9 cellular contexts compared by ENCODE assay signal in genomic region chr5:7849531-7850240, GRCh38. TPM values are rescaled to one million over a fixed set of nuclear protein-coding genes. Genes with fewer than 3 reads are reported as not detected.
DNase-seq lines count a peak whose midpoint lies in the region; TF ChIP-seq lines count a peak whose summit lies in the region.
"Had no signal": no experiment of that assay in that cellular context is flagged by ENCODE, and none has a peak within 500 bp of the region (broad histone marks: within the 10 kb centered on the region; RNA-seq: fewer than 3 reads in every experiment).

No MANE protein-coding gene starts in this region.

- H3K36me3 ChIP-seq in iPS-18a (ENCODE audit: control insufficient read depth, low read depth, low read length) (no peaks in the 10 kb centered on the region), spleen (no peaks in the 10 kb centered on the region)
- H3K36me3 ChIP-seq: neutrophil had no signal

- H3K9me3 ChIP-seq in iPS-18a (ENCODE audit: control insufficient read depth, low read depth, low read length) (no peaks in the 10 kb centered on the region), spleen (peaks cover 0 to 3% (median 0%) of the 10 kb centered on the region in 8 donors)
- H3K9me3 ChIP-seq: neutrophil had no signal

- peak overlapping the region; percentile 46 for H3K4me3 Mint-ChIP-seq in activated CD4-positive, alpha-beta memory T cell treated with anti-CD3 and anti-CD28 coated beads for 36 hours
- H3K4me3 Mint-ChIP-seq in activated CD4-positive, alpha-beta memory T cell treated with anti-CD3 and anti-CD28 coated beads, Interleukin-2, amount 10 ng/mL, durations not matched to agents 7 days and 5 days = no peak overlapping the region
- H3K4me3 Mint-ChIP-seq in activated naive CD8-positive, alpha-beta T cell = peak overlapping the region; percentile 80

- POLR2A ChIA-PET in activated CD4-positive, alpha-beta memory T cell treated with anti-CD3 and anti-CD28 coated beads for 36 hours (lab: Charles Lee) = no interaction called here
- POLR2A ChIA-PET in activated CD4-positive, alpha-beta memory T cell treated with anti-CD3 and anti-CD28 coated beads, Interleukin-2, amount 10 ng/mL, durations not matched to agents 7 days and 5 days (lab: Charles Lee) = no interaction called here

- H3K27me3 ChIP-seq in iPS-18a (ENCODE audit: control insufficient read depth, insufficient read depth, low read length) (peaks cover 23% of the 10 kb centered on the region), spleen (replicated peaks in 1 of 7) (peaks cover 0 to 40% (median 28%) of the 10 kb centered on the region in 7 donors)

- no peak overlapping the region for H3K27ac Mint-ChIP-seq in activated CD4-positive, alpha-beta memory T cell treated with anti-CD3 and anti-CD28 coated beads for 36 hours
- no peak overlapping the region for H3K27ac Mint-ChIP-seq in activated CD4-positive, alpha-beta memory T cell treated with anti-CD3 and anti-CD28 coated beads, Interleukin-2, amount 10 ng/mL, durations not matched to agents 7 days and 5 days
- H3K27ac Mint-ChIP-seq in activated naive CD8-positive, alpha-beta T cell = no peak overlapping the region

- peak in 1 of 11 experiments; percentile 15 for TF ChIP-seq CTCF in spleen (IDR thresholded peaks at IDR 0.05 in 8 of 11, conservative IDR thresholded peaks at IDR 0.05 in 3 of 11)

- peak; percentile 15 for DNase-seq in activated CD4-positive, alpha-beta memory T cell treated with anti-CD3 and anti-CD28 coated beads for 36 hours
- no peak for DNase-seq in activated CD4-positive, alpha-beta memory T cell treated with anti-CD3 and anti-CD28 coated beads, Interleukin-2, amount 10 ng/mL, durations not matched to agents 7 days and 5 days
- DNase-seq in spleen (no peak), SHP77 treated with DMSO at 0.1 percent for 48 hours (lab: John Stamatoyannopoulos, UW) (no peak), NCI-H1417 treated with DMSO at 0.1 percent for 48 hours (lab: John Stamatoyannopoulos, UW) (no peak)
- no peak for DNase-seq in stimulated activated CD4-positive, alpha-beta T cell treated with anti-CD3 and anti-CD28 coated beads, Interleukin-2, amount 100 ng/mL, for 48 hours

- H3K4me1 ChIP-seq in iPS-18a (ENCODE audit: control insufficient read depth, low read depth, low read length) (no peaks in the 10 kb centered on the region), spleen (peaks cover 0 to 28% (median 20%) of the 10 kb centered on the region in 6 donors)

- H3K4me3 ChIP-seq in iPS-18a (ENCODE audit: low read length) = peak overlapping the region; percentile 58
- H3K4me3 ChIP-seq in spleen = peak overlapping the region; percentile 12 to 74 (median 38)

- CTCF ChIA-PET in activated CD4-positive, alpha-beta memory T cell treated with anti-CD3 and anti-CD28 coated beads for 36 hours (lab: Charles Lee) = interaction anchor here (0.6 to 1.0 kb wide), 4 partner anchors 10 to 37 kb away, joined by 3 read pairs; no protein-coding TSS in a partner anchor
- CTCF ChIA-PET in activated CD4-positive, alpha-beta memory T cell treated with anti-CD3 and anti-CD28 coated beads, Interleukin-2, amount 10 ng/mL, durations not matched to agents 7 days and 5 days (lab: Charles Lee) = interaction anchor here (2.3 kb wide), 1 partner anchor 33 kb away, joined by 7 read pairs; no protein-coding TSS in a partner anchor

- 5 to 10% (median 7%) methylated on average over 13 to 37 of the region's 37 CpGs for WGBS in spleen, 5 donors

- H3K36me3 Mint-ChIP-seq in activated CD4-positive, alpha-beta memory T cell treated with anti-CD3 and anti-CD28 coated beads for 36 hours = no peaks in the 10 kb centered on the region
- peaks cover 2% of the 10 kb centered on the region for H3K36me3 Mint-ChIP-seq in activated CD4-positive, alpha-beta memory T cell treated with anti-CD3 and anti-CD28 coated beads, Interleukin-2, amount 10 ng/mL, durations not matched to agents 7 days and 5 days (ENCODE audit: low read depth)
- H3K36me3 Mint-ChIP-seq in activated naive CD8-positive, alpha-beta T cell = no peaks in the 10 kb centered on the region

- H3K9ac ChIP-seq in iPS-18a (ENCODE audit: low read length) = peak overlapping the region; percentile 18

- H3K27ac ChIP-seq in iPS-18a (ENCODE audit: low read length) (no peak overlapping the region), spleen (no peak overlapping the region)
- H3K27ac ChIP-seq: neutrophil had no signal

- intact Hi-C loops in activated CD4-positive, alpha-beta memory T cell treated with anti-CD3 and anti-CD28 coated beads for 36 hours (cut with micrococcal nuclease) = no loop called here
- intact Hi-C loops in spleen (cut with DNase I; ENCODE audit: low total_unique reads) = no loop called here

- peaks cover 2% of the 10 kb centered on the region for H3K9me3 Mint-ChIP-seq in activated CD4-positive, alpha-beta memory T cell treated with anti-CD3 and anti-CD28 coated beads for 36 hours
- H3K9me3 Mint-ChIP-seq in activated CD4-positive, alpha-beta memory T cell treated with anti-CD3 and anti-CD28 coated beads, Interleukin-2, amount 10 ng/mL, durations not matched to agents 7 days and 5 days = no peaks in the 10 kb centered on the region
- H3K9me3 Mint-ChIP-seq in activated naive CD8-positive, alpha-beta T cell (ENCODE audit: low read depth) = no peaks in the 10 kb centered on the region

- no peak for TF ChIP-seq POLR2A in spleen (IDR thresholded peaks at IDR 0.05)

- peaks cover 18% of the 10 kb centered on the region for H3K4me1 Mint-ChIP-seq in activated CD4-positive, alpha-beta memory T cell treated with anti-CD3 and anti-CD28 coated beads for 36 hours (ENCODE audit: low read depth)
- H3K4me1 Mint-ChIP-seq in activated CD4-positive, alpha-beta memory T cell treated with anti-CD3 and anti-CD28 coated beads, Interleukin-2, amount 10 ng/mL, durations not matched to agents 7 days and 5 days = peaks cover 21% of the 10 kb centered on the region
- peaks cover 21% of the 10 kb centered on the region for H3K4me1 Mint-ChIP-seq in activated naive CD8-positive, alpha-beta T cell (ENCODE audit: low read depth)

- H3K27me3 Mint-ChIP-seq in activated CD4-positive, alpha-beta memory T cell treated with anti-CD3 and anti-CD28 coated beads for 36 hours = peaks cover 22% of the 10 kb centered on the region
- peaks cover 40% of the 10 kb centered on the region for H3K27me3 Mint-ChIP-seq in activated CD4-positive, alpha-beta memory T cell treated with anti-CD3 and anti-CD28 coated beads, Interleukin-2, amount 10 ng/mL, durations not matched to agents 7 days and 5 days
- H3K27me3 Mint-ChIP-seq in activated naive CD8-positive, alpha-beta T cell = peaks cover 16% of the 10 kb centered on the region

RNA-seq across cellular contexts. Expression of gene CFAP90, which starts 1.2 kb away (rescaled TPM):
- total RNA-seq in activated CD4-positive, alpha-beta memory T cell treated with anti-CD3 and anti-CD28 coated beads for 36 hours = not detected
- total RNA-seq in activated CD4-positive, alpha-beta memory T cell treated with anti-CD3 and anti-CD28 coated beads, Interleukin-2, amount 10 ng/mL, durations not matched to agents 7 days and 5 days = not detected
- under 1 TPM in 1 of 7 donors, not detected in 6; 0.60 TPM for total RNA-seq in spleen
- under 1 TPM in 2 of 3 donors, not detected in 1; 0.17 to 0.27 TPM for polyA plus RNA-seq in spleen

RNA-seq across cellular contexts. Expression of gene FASTKD3, which starts 19.1 kb away (rescaled TPM):
- total RNA-seq in activated CD4-positive, alpha-beta memory T cell treated with anti-CD3 and anti-CD28 coated beads for 36 hours = 1 to 10 TPM; 6.9 to 7.5 TPM
- 10 to 100 TPM; 12.5 to 13.4 TPM for total RNA-seq in activated CD4-positive, alpha-beta memory T cell treated with anti-CD3 and anti-CD28 coated beads, Interleukin-2, amount 10 ng/mL, durations not matched to agents 7 days and 5 days
- 10 to 100 TPM in 3 of 7 donors, 1 to 10 TPM in 4; 8.6 to 19.1 (median 9.8) TPM for total RNA-seq in spleen
- polyA plus RNA-seq in spleen = 10 to 100 TPM; 13.9 to 18.2 (median 16.8) TPM

RNA-seq across cellular contexts. Expression of gene MTRR, which starts 19.3 kb away (rescaled TPM):
- total RNA-seq in activated CD4-positive, alpha-beta memory T cell treated with anti-CD3 and anti-CD28 coated beads for 36 hours = 10 to 100 TPM; 45.2 to 47.1 TPM
- 10 to 100 TPM; 58.4 to 65.3 TPM for total RNA-seq in activated CD4-positive, alpha-beta memory T cell treated with anti-CD3 and anti-CD28 coated beads, Interleukin-2, amount 10 ng/mL, durations not matched to agents 7 days and 5 days
- total RNA-seq in spleen = 10 to 100 TPM; 41.4 to 66.3 (median 47.4) TPM
- 10 to 100 TPM; 13.8 to 21.2 (median 15.8) TPM for polyA plus RNA-seq in spleen
